ENCODE assay signal across 15 cellular contexts in genomic region chr5:175789670-175790069, GRCh38.
A peak's percentile ranks its signal among the peaks of the same experiment; 100 is the strongest.
DNase-seq lines count a peak whose midpoint lies in the region; ATAC-seq and TF ChIP-seq lines count a peak whose summit lies in the region.
"Had no signal": no experiment of that assay in that cellular context is flagged by ENCODE, and none has a peak within 500 bp of the region (broad histone marks: within the 10 kb centered on the region; RNA-seq: fewer than 3 reads in every experiment).

No MANE protein-coding gene starts in this region.

- H3K27me3 ChIP-seq in RWPE2 (ENCODE audit: insufficient read depth, poor library complexity, severe bottlenecking) = peaks cover 43% of the 10 kb centered on the region
- H3K27me3 ChIP-seq: BLaER1 had no signal

- H3K9me3 ChIP-seq in RWPE2 (ENCODE audit: severe bottlenecking) = no peaks in the 10 kb centered on the region
- H3K9me3 ChIP-seq: BLaER1, HAP-1 had no signal

- peak; percentile 36 for TF ChIP-seq CTCF in RWPE2 (IDR thresholded peaks at IDR 0.05; ENCODE audit: poor library complexity, severe bottlenecking)

- ATAC-seq in RWPE2 (ENCODE audit: low read depth) (no peak), GM21390 (IDR thresholded peaks at IDR 0.05; ENCODE audit: unreplicated experiment) (no peak)
- ATAC-seq: K562 had no signal

- DNase-seq in EH (ENCODE audit: low read depth) (peak; percentile 2), NCI-H82 (lab: John Stamatoyannopoulos, UW) (peak; percentile 73), RWPE2 (ENCODE audit: low spot score) (no peak), LoVo (ENCODE audit: low spot score) (no peak)
- no peak for DNase-seq in activated naive CD4-positive, alpha-beta T cell treated with Interleukin-2 at 50 U/mL for 16 hours
- DNase-seq: AML-193; CD4-positive, alpha-beta memory T cell; DMS153; DMS79; GF-D8; IMR-90 had no signal

- no peaks in the 10 kb centered on the region for H3K36me3 ChIP-seq in RWPE2 (ENCODE audit: low read depth)
- H3K36me3 ChIP-seq: BLaER1, HAP-1 had no signal

- no peaks in the 10 kb centered on the region for H3K4me1 ChIP-seq in RWPE2 (ENCODE audit: insufficient read depth, poor library complexity, severe bottlenecking)
- H3K4me1 ChIP-seq: BLaER1, HAP-1 had no signal

- H3K4me3 ChIP-seq in RWPE2 (ENCODE audit: severe bottlenecking) = no peak overlapping the region
- H3K4me3 ChIP-seq: BLaER1, HAP-1, K562 had no signal

- no peak overlapping the region for H3K27ac ChIP-seq in RWPE2 (ENCODE audit: poor library complexity, severe bottlenecking)
- H3K27ac ChIP-seq: BLaER1 had no signal

Comparison
In these comparisons a context has a peak if more than half of its experiments do, and no peak if none do; other contexts are left out.
1. DNase-seq: peak in EH (single experiment) and NCI-H82 (single experiment); none in RWPE2 (single experiment), activated naive CD4-positive, alpha-beta T cell treated with Interleukin-2 at 50 U/mL for 16 hours (single experiment) and LoVo (single experiment).